ENCODE assay signal across 20 cellular contexts in genomic region chr5:139998837-139999236, GRCh38.
"Had no signal": no experiment of that assay in that cellular context is flagged by ENCODE, and none has a peak within 500 bp of the region (broad histone marks: within the 10 kb centered on the region; RNA-seq: fewer than 3 reads in every experiment).

No MANE protein-coding gene starts in this region.

- ATAC-seq: mucosa of descending colon; naive thymus-derived CD8-positive, alpha-beta T cell; sciatic nerve; stimulated activated memory B cell treated with anti-CD40 and anti-IgM and Interleukin-4, amounts not matched to agents 10 μg/mL and 1 μg/mL and 100 μg/mL, for 72 hours; stimulated activated naive CD8-positive, alpha-beta T cell treated with anti-CD3 and anti-CD28 coated beads, Interleukin-15, amount 100 ng/mL, for 72 hours had no signal

- H3K4me3 ChIP-seq: dorsolateral prefrontal cortex, mucosa of descending colon, spleen, testis, transverse colon had no signal

- H3K36me3 ChIP-seq: spleen, transverse colon had no signal

- DNase-seq: cortex of kidney; dorsolateral prefrontal cortex; effector CD8-positive, alpha-beta T cell; foreskin melanocyte; head of caudate nucleus; hypothalamus; kidney glomerular epithelial cell; mammary epithelial cell; mucosa of descending colon; naive thymus-derived CD8-positive, alpha-beta T cell; posterior cingulate gyrus; spleen; stimulated activated CD4-positive, alpha-beta T cell treated with anti-CD3 and anti-CD28 coated beads, Interleukin-15, amount 100 ng/mL, for 24 hours; stimulated activated CD4-positive, alpha-beta T cell treated with anti-CD3 and anti-CD28 coated beads, Interleukin-1b, Interleukin-23, amount 100 ng/mL, for 48 hours; stimulated activated CD4-positive, alpha-beta T cell treated with anti-CD3 and anti-CD28 coated beads, Interleukin-4, amount 100 ng/mL, for 24 hours; stimulated activated naive CD8-positive, alpha-beta T cell treated with anti-CD3 and anti-CD28 coated beads, Interleukin-15, amount 100 ng/mL, for 72 hours; testis; transverse colon had no signal

- H3K27ac ChIP-seq: dorsolateral prefrontal cortex, spleen, testis, transverse colon had no signal

- H3K4me1 ChIP-seq: testis, transverse colon had no signal

- H3K27me3 ChIP-seq: dorsolateral prefrontal cortex, testis had no signal

- H3K9me3 ChIP-seq: mucosa of descending colon, spleen, testis, transverse colon had no signal
